Comparison of ENCODE assay signal across 1 cellular context in genomic region chr2:66568650-66569300, GRCh38.
TF ChIP-seq lines count a peak whose summit lies in the region.

No MANE protein-coding gene starts in this region.

TF ChIP-seq in H1, 55 proteins besides CTCF, POLR2A, EP300 and RAD21:
- TF ChIP-seq KDM1A (IDR thresholded peaks at IDR 0.05; ENCODE audit: borderline replicate concordance, low read length) (no peak), YY1 (IDR thresholded peaks at IDR 0.05; ENCODE audit: low read depth, low read length) (no peak), TEAD4 (IDR thresholded peaks at IDR 0.05; ENCODE audit: low read depth, low read length) (no peak)
